ENCODE assay signal across 13 cellular contexts in genomic region chr10:34809796-34810195, GRCh38. TPM values are rescaled to one million over a fixed set of nuclear protein-coding genes. Genes with fewer than 3 reads are reported as not detected.
DNase-seq lines count a peak whose midpoint lies in the region; ATAC-seq, FAIRE-seq and TF ChIP-seq lines count a peak whose summit lies in the region.
"Had no signal": no experiment of that assay in that cellular context is flagged by ENCODE, and none has a peak within 500 bp of the region (broad histone marks: within the 10 kb centered on the region; RNA-seq: fewer than 3 reads in every experiment).

No MANE protein-coding gene starts in this region.

- H3K4me2 ChIP-seq in GM12878 (ENCODE audit: control insufficient read depth, insufficient read depth) = no peak overlapping the region

- H3K27me3 ChIP-seq in GM12878 (replicated peaks in 1 of 2; ENCODE audit: control insufficient read depth in 2 of 2, insufficient read depth in 2 of 2, low read length in 1 of 2) = peaks cover 0 to 10% of the 10 kb centered on the region in 2 experiments; a peak in 3 of 4 replicates
- H3K27me3 ChIP-seq: adrenal gland had no signal

- no peak for TF ChIP-seq EP300 in GM12878 (IDR thresholded peaks at IDR 0.05; ENCODE audit: borderline replicate concordance in 1 of 2, control insufficient read depth in 1 of 2, low read depth in 2 of 2, low read length in 2 of 2)

- no peak overlapping the region for H3K27ac Mint-ChIP-seq in activated naive CD4-positive, alpha-beta T cell treated with anti-CD3 and anti-CD28 coated beads, Interleukin-2, amount 50 U/mL, for 72 hours
- H3K27ac Mint-ChIP-seq in activated CD8-positive, alpha-beta T cell treated with anti-CD3 and anti-CD28 coated beads for 36 hours = no peak overlapping the region
- H3K27ac Mint-ChIP-seq: activated CD8-positive, alpha-beta memory T cell treated with anti-CD3 and anti-CD28 coated beads, Interleukin-2, amount 10 ng/mL, durations not matched to agents 7 days and 5 days; memory B cell had no signal

- in situ Hi-C loops in GM12878 (cut with MboI) = no loop called here

- DNase-seq in GM12878 (ENCODE audit: low read depth, low spot score) (no peak), skeletal muscle cell (ENCODE audit: low read depth) (no peak), kidney (no peak)
- DNase-seq in activated naive CD4-positive, alpha-beta T cell treated with anti-CD3 and anti-CD28 coated beads, Interleukin-2, amount 50 U/mL, for 72 hours (ENCODE audit: low spot score in 2 of 2) = no peak
- DNase-seq in activated CD8-positive, alpha-beta T cell treated with anti-CD3 and anti-CD28 coated beads for 36 hours = no peak
- DNase-seq: activated CD8-positive, alpha-beta memory T cell treated with anti-CD3 and anti-CD28 coated beads, Interleukin-2, amount 10 ng/mL, durations not matched to agents 7 days and 5 days; stimulated activated CD4-positive, alpha-beta T cell treated with anti-CD3 and anti-CD28 coated beads, Interleukin-4, amount 100 ng/mL, for 4 hours; stimulated activated naive CD8-positive, alpha-beta T cell treated with anti-CD3 and anti-CD28 coated beads, Interleukin-15, amount 100 ng/mL, for 72 hours had no signal

- SMC1A ChIA-PET in GM12878 (lab: Charles Lee; ENCODE audit: uncharacterized antibody, unreplicated experiment) = interaction anchor here (0.6 to 9.1 kb wide), 19 partner anchors 9 to 577 kb away, joined by 3 to 107 read pairs (median 11); no protein-coding TSS in a partner anchor

- no peaks in the 10 kb centered on the region for H3K36me3 ChIP-seq in GM12878 (ENCODE audit: control insufficient read depth in 2 of 2, insufficient read depth in 2 of 2, low read length in 1 of 2)
- H3K36me3 ChIP-seq in kidney (ENCODE audit: control insufficient read depth in 1 of 2, insufficient read depth in 2 of 2, low read length in 2 of 2) = no peaks in the 10 kb centered on the region
- H3K36me3 ChIP-seq: adrenal gland had no signal

- H3K4me1 ChIP-seq in GM12878 (ENCODE audit: control insufficient read depth, insufficient read depth, low read length) = no peaks in the 10 kb centered on the region
- peaks cover 0 to 13% of the 10 kb centered on the region in 2 donors for H3K4me1 ChIP-seq in kidney (ENCODE audit: control insufficient read depth in 1 of 2, insufficient read depth in 1 of 2, low read depth in 1 of 2, low read length in 2 of 2)

- no peak overlapping the region for H2AFZ ChIP-seq in GM12878 (ENCODE audit: control insufficient read depth, low read depth, low read length)

- 1% methylated on average over 3 of the region's 3 CpGs for WGBS in GM12878 (ENCODE audit: insufficient coverage, insufficient replicate concordance, low lambda C conversion rate, missing lambda C conversion rate)

- H3K36me3 Mint-ChIP-seq in activated naive CD4-positive, alpha-beta T cell treated with anti-CD3 and anti-CD28 coated beads, Interleukin-2, amount 50 U/mL, for 72 hours = no peaks in the 10 kb centered on the region
- no peaks in the 10 kb centered on the region for H3K36me3 Mint-ChIP-seq in activated CD8-positive, alpha-beta T cell treated with anti-CD3 and anti-CD28 coated beads for 36 hours (ENCODE audit: low read depth)
- H3K36me3 Mint-ChIP-seq: activated CD8-positive, alpha-beta memory T cell treated with anti-CD3 and anti-CD28 coated beads, Interleukin-2, amount 10 ng/mL, durations not matched to agents 7 days and 5 days; memory B cell had no signal

- POLR2A ChIA-PET in GM12878 (lab: Charles Lee) = interaction anchor here (0.5 to 4.6 kb wide), 12 partner anchors 8 to 614 kb away, joined by 3 to 33 read pairs (median 4); no protein-coding TSS in a partner anchor
- POLR2A ChIA-PET in activated CD8-positive, alpha-beta T cell treated with anti-CD3 and anti-CD28 coated beads for 36 hours (lab: Charles Lee) = no interaction called here

- TF ChIP-seq POLR2A in GM12878 (IDR thresholded peaks at IDR 0.05; ENCODE audit: low read depth, low read length) = no peak

- H3K9ac ChIP-seq in GM12878 (ENCODE audit: control insufficient read depth, insufficient read depth, low read length) (no peak overlapping the region), kidney (ENCODE audit: low read length in 2 of 2) (no peak overlapping the region)

- BruUV-seq in GM12878 (replicated peaks; lab: Mats Ljungman, UMichigan) = no TSS peak

- intact Hi-C loops in GM12878 (cut with micrococcal nuclease; ENCODE audit: unreplicated experiment) (loop anchor here (5.0 to 10.0 kb wide), 2 partner anchors 87 to 145 kb away; no protein-coding TSS in a partner anchor), kidney (cut with DNase I) (no loop called here)
- intact Hi-C loops in activated CD8-positive, alpha-beta T cell treated with anti-CD3 and anti-CD28 coated beads for 36 hours (cut with micrococcal nuclease) = loop anchor here (10.0 kb wide), 1 partner anchor 135 kb away; no protein-coding TSS in a partner anchor

- TF ChIP-seq CTCF in GM12878 (IDR thresholded peaks at IDR 0.05 in 2 of 3, conservative IDR thresholded peaks at IDR 0.05 in 1 of 3; ENCODE audit: control insufficient read depth in 2 of 3, extremely low read depth in 1 of 3, insufficient read depth in 1 of 3, low read depth in 3 of 3, low read length in 3 of 3) (no peak), kidney (IDR thresholded peaks at IDR 0.05; ENCODE audit: borderline replicate concordance, extremely low read depth, insufficient read depth) (no peak)
- TF ChIP-seq CTCF in activated CD8-positive, alpha-beta T cell treated with anti-CD3 and anti-CD28 coated beads for 36 hours (IDR thresholded peaks at IDR 0.05) = no peak

- no peak overlapping the region for H3K4me3 ChIP-seq in GM12878
- H3K4me3 ChIP-seq in skeletal muscle cell (ENCODE audit: low read depth, low read length) = peak overlapping the region; percentile 43
- H3K4me3 ChIP-seq in kidney (ENCODE audit: low read length in 2 of 2) = no peak overlapping the region
- H3K4me3 ChIP-seq: adrenal gland had no signal

- peak; percentile 24 for ATAC-seq in GM18870 (IDR thresholded peaks at IDR 0.05; ENCODE audit: unreplicated experiment)
- ATAC-seq in HG02678 (IDR thresholded peaks at IDR 0.05; ENCODE audit: unreplicated experiment) = peak; percentile 28
- peak; percentile 6 for ATAC-seq in GM12878
- ATAC-seq in GM21576 (IDR thresholded peaks at IDR 0.05; ENCODE audit: unreplicated experiment) = no peak
- no peak for ATAC-seq in activated naive CD4-positive, alpha-beta T cell treated with anti-CD3 and anti-CD28 coated beads, Interleukin-2, amount 50 U/mL, for 72 hours
- ATAC-seq in activated CD8-positive, alpha-beta T cell treated with anti-CD3 and anti-CD28 coated beads for 36 hours = no peak
- ATAC-seq: activated CD8-positive, alpha-beta memory T cell treated with anti-CD3 and anti-CD28 coated beads, Interleukin-2, amount 10 ng/mL, durations not matched to agents 7 days and 5 days; stimulated activated naive CD8-positive, alpha-beta T cell treated with anti-CD3 and anti-CD28 coated beads, Interleukin-15, amount 100 ng/mL, for 72 hours had no signal

- CTCF ChIA-PET in GM12878 (lab: Yijun Ruan, JAX) = interaction anchor here (0.5 to 4.4 kb wide), 18 partner anchors 9 to 386 kb away, joined by 3 to 24 read pairs (median 3); no protein-coding TSS in a partner anchor
- CTCF ChIA-PET in activated CD8-positive, alpha-beta T cell treated with anti-CD3 and anti-CD28 coated beads for 36 hours (lab: Charles Lee) = interaction anchor here (1.2 kb wide), 1 partner anchor 34 kb away, joined by 3 read pairs; no protein-coding TSS in a partner anchor

- H4K20me1 ChIP-seq in GM12878 (ENCODE audit: control insufficient read depth, insufficient read depth) = no peaks in the 10 kb centered on the region

- H3K4me1 Mint-ChIP-seq in activated CD8-positive, alpha-beta T cell treated with anti-CD3 and anti-CD28 coated beads for 36 hours (ENCODE audit: low read depth) = peaks cover 6% of the 10 kb centered on the region

- H3K9me3 Mint-ChIP-seq in activated naive CD4-positive, alpha-beta T cell treated with anti-CD3 and anti-CD28 coated beads, Interleukin-2, amount 50 U/mL, for 72 hours = no peaks in the 10 kb centered on the region
- no peaks in the 10 kb centered on the region for H3K9me3 Mint-ChIP-seq in activated CD8-positive, alpha-beta T cell treated with anti-CD3 and anti-CD28 coated beads for 36 hours
- H3K9me3 Mint-ChIP-seq: memory B cell; stimulated activated naive CD8-positive, alpha-beta T cell treated with anti-CD3 and anti-CD28 coated beads, Interleukin-15, amount 100 ng/mL, for 72 hours had no signal

- FAIRE-seq in GM12878 (lab: Jason Lieb, UNC) = no peak
- no peak for FAIRE-seq in kidney (lab: Jason Lieb, UNC)

- H3K27me3 Mint-ChIP-seq in activated CD8-positive, alpha-beta T cell treated with anti-CD3 and anti-CD28 coated beads for 36 hours = peaks cover 33% of the 10 kb centered on the region

- TF ChIP-seq RAD21 in GM12878 (IDR thresholded peaks at IDR 0.05; ENCODE audit: insufficient read depth, low read depth, low read length) = no peak

- RAD21 ChIA-PET in GM12878 (lab: Charles Lee; ENCODE audit: unreplicated experiment) = interaction anchor here (0.7 to 12.7 kb wide), 20 partner anchors 10 to 149 kb away, joined by 3 to 142 read pairs (median 4); no protein-coding TSS in a partner anchor

- no peaks in the 10 kb centered on the region for H3K79me2 ChIP-seq in GM12878 (ENCODE audit: control insufficient read depth, insufficient read depth, low read length)

- H3K9me3 ChIP-seq in GM12878 (replicated peaks; ENCODE audit: control insufficient read depth, insufficient read depth, low read length) (no peaks in the 10 kb centered on the region), kidney (ENCODE audit: control insufficient read depth in 1 of 2, low read length in 2 of 2) (no peaks in the 10 kb centered on the region)
- H3K9me3 ChIP-seq: adrenal gland had no signal

- H3K27ac ChIP-seq in GM12878 (ENCODE audit: control insufficient read depth, insufficient read depth) = no peak overlapping the region
- no peak overlapping the region for H3K27ac ChIP-seq in kidney (ENCODE audit: low read depth in 2 of 2, low read length in 2 of 2)

- no peak overlapping the region for H3K4me3 Mint-ChIP-seq in activated CD8-positive, alpha-beta T cell treated with anti-CD3 and anti-CD28 coated beads for 36 hours
- H3K4me3 Mint-ChIP-seq: activated CD8-positive, alpha-beta memory T cell treated with anti-CD3 and anti-CD28 coated beads, Interleukin-2, amount 10 ng/mL, durations not matched to agents 7 days and 5 days; memory B cell had no signal

RNA-seq across cellular contexts. Expression of gene PARD3, which starts 5.3 kb away (rescaled TPM):
- 128 and 134 TPM in 2 replicates for total RNA-seq in GM12878 (2013; cell fraction: nucleolus; rRNA removed)
- total RNA-seq in GM12878 (2014; rRNA removed) (16.5 and 18.8 TPM in 2 replicates), GM12878 (2014; rRNA removed; fragmentation: Illumina TruSeq; extraction: Trizol) (27.5 and 29.0 TPM in 2 replicates), GM12878 (2021) (16.6 TPM in 2 replicates), kidney (47.5 TPM)
- 3.7 TPM for polyA plus RNA-seq in GM12878 (2011; ENCODE audit: low read depth)
- polyA plus RNA-seq in GM12878 (2011; rRNA removed) (43.1 and 55.3 TPM in 2 replicates), GM12878 (2014; fragmentation: Illumina TruSeq; extraction: Trizol) (19.3 and 21.7 TPM in 2 replicates), GM12878 (2014; fragmentation: Nextera tagmentation; extraction: Ambion mirVana) (1 to 10 TPM; 6.3 to 9.6 TPM), GM12878 (2014; rRNA removed) (9.9 and 11.3 TPM in 2 replicates), GM12878 (2016; fragmentation: Nextera tagmentation; extraction: Ambion mirVana) (1 to 10 TPM; 2.6 to 3.8 TPM), kidney (ENCODE audit: insufficient read depth, low read depth, low replicate concordance) (21.1 TPM)
- polyA plus RNA-seq in GM12878 (2011; cell fraction: cytosol; rRNA removed) = 24.3 and 28.9 TPM in 2 replicates
- polyA plus RNA-seq in GM12878 (2011; cell fraction: nucleus; rRNA removed) = 27.5 and 32.0 TPM in 2 replicates
- 4.7 and 6.1 TPM in 2 replicates for polyA plus RNA-seq in GM12878 (2012)
- polyA minus RNA-seq in GM12878 (2011; rRNA and poly(A)+ RNA removed) = 96.4 TPM in 2 replicates
- 17.6 and 22.9 TPM in 2 replicates for polyA minus RNA-seq in GM12878 (2011; cell fraction: cytosol; rRNA and poly(A)+ RNA removed)
- polyA minus RNA-seq in GM12878 (2011; cell fraction: nucleus; rRNA and poly(A)+ RNA removed) = 71.0 and 84.8 TPM in 2 replicates
- 1 to 10 TPM; 1.4 to 2.7 TPM for total RNA-seq in activated naive CD4-positive, alpha-beta T cell treated with anti-CD3 and anti-CD28 coated beads, Interleukin-2, amount 50 U/mL, for 72 hours
- total RNA-seq in activated CD8-positive, alpha-beta T cell treated with anti-CD3 and anti-CD28 coated beads for 36 hours = 1 to 10 TPM; 1.6 to 2.0 TPM

Comparison
In these comparisons a context has a peak if more than half of its experiments do, and no peak if none do; other contexts are left out.
1. ATAC-seq: peak in GM18870 (single experiment), HG02678 (single experiment) and GM12878 (single experiment); none in GM21576 (single experiment), activated naive CD4-positive, alpha-beta T cell treated with anti-CD3 and anti-CD28 coated beads, Interleukin-2, amount 50 U/mL, for 72 hours (0 of 2) and activated CD8-positive, alpha-beta T cell treated with anti-CD3 and anti-CD28 coated beads for 36 hours (single experiment).
2. RNA of gene PARD3, which starts 5.3 kb away (total RNA-seq): 47.5 TPM in kidney (single experiment) and 16.5 to 134 TPM in GM12878; 1.4 to 2.7 TPM in activated naive CD4-positive, alpha-beta T cell treated with anti-CD3 and anti-CD28 coated beads, Interleukin-2, amount 50 U/mL, for 72 hours and 1.6 to 2.0 TPM in activated CD8-positive, alpha-beta T cell treated with anti-CD3 and anti-CD28 coated beads for 36 hours; every median in the first group is over 4 times any median in the second.